In the genomic region with DNA sequence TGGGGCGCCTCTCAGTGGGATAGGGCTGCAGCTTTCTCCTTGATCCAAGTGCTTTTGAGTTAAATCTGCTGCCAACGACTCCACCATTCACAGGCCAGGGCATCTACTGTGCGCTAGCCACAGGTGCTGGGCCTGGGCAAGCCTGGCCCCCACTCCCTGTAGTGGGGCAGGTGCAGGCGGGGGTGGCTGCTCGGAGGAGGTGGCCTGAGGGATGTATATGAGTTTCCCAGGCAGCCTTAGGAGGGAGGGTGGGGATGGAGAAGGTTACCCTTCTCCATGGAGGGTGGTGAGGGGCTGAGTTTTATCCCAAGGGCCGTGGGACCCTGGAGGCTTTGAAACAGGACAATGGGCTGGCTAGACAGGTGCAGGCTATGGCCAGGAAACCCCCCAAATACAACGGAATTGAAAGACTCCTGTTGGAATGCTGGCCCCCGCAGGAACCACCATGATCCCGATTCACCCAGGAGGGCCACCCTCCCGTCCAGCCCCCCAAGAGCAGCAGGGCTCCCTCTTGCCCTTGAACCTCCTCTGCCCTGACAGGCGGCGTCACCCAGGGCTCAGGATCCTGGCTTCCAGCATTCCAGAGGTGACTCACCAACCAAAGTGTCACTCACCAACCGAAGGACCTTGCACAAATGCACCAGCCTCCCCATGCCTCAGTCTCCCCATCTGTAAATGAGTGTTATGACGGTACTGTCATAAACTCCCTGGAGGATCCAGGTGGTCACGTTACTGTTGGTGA, we compare ENCODE assay signal across 26 cellular contexts. TPM values are rescaled to one million over a fixed set of nuclear protein-coding genes. Genes with fewer than 3 reads are reported as not detected.
"Had no signal": no experiment of that assay in that cellular context is flagged by ENCODE, and none has a peak within 500 bp of the region (broad histone marks: within the 10 kb centered on the region; RNA-seq: fewer than 3 reads in every experiment).

No MANE protein-coding gene starts in this region.

- H3K27me3 ChIP-seq: ascending aorta, brain microvascular endothelial cell, foreskin keratinocyte, hepatocyte, thyroid gland had no signal

- H3K4me3 ChIP-seq: ascending aorta, hepatocyte, left ventricle myocardium inferior, thyroid gland had no signal

- H3K4me2 ChIP-seq: hepatocyte had no signal

- H2AFZ ChIP-seq: hepatocyte had no signal

- DNase-seq: activated CD4-positive, alpha-beta T cell treated with anti-CD3 and anti-CD28 coated beads, Interleukin-2, amount 10 ng/mL, durations not matched to agents 7 days and 5 days; activated CD4-positive, CD25-positive, alpha-beta regulatory T cell treated with anti-CD3 and anti-CD28 coated beads, Interleukin-2, amount 50 U/mL, for 72 hours; activated CD8-positive, alpha-beta T cell treated with anti-CD3 and anti-CD28 coated beads for 36 hours; activated gamma-delta T cell; brain microvascular endothelial cell; caudate nucleus; effector memory CD4-positive, alpha-beta T cell; foreskin keratinocyte; left ventricle myocardium inferior; natural killer cell; occipital lobe; retina; stimulated activated CD4-positive, alpha-beta T cell treated with anti-CD3 and anti-CD28 coated beads, Interleukin-4, amount 100 ng/mL, for 24 hours; substantia nigra; T-cell; thyroid gland had no signal

- H3K27ac ChIP-seq: ascending aorta, brain microvascular endothelial cell, foreskin keratinocyte, hepatocyte, left ventricle myocardium inferior, thyroid gland, VCaP had no signal

- H3K4me1 ChIP-seq: foreskin keratinocyte had no signal

- H3K9me3 ChIP-seq: thyroid gland had no signal

- ATAC-seq: activated CD8-positive, alpha-beta T cell treated with anti-CD3 and anti-CD28 coated beads for 36 hours; foreskin keratinocyte; natural killer cell; T-cell had no signal

RNA-seq across cellular contexts. Expression of a gene that starts 54.9 kb away (rescaled TPM):
- total RNA-seq: activated CD4-positive, alpha-beta T cell treated with anti-CD3 and anti-CD28 coated beads, Interleukin-2, amount 10 ng/mL, durations not matched to agents 7 days and 5 days; activated CD8-positive, alpha-beta T cell treated with anti-CD3 and anti-CD28 coated beads for 36 hours; activated T-helper 1 cell treated with anti-CD3 and anti-CD28 coated beads, Interleukin-12 subunit alpha, Interleukin-12 subunit beta, Interleukin-2, Interleukin-4 antibody, amounts not matched to agents 30 ng/mL and 10 ng/mL and 1 ng/mL, durations not matched to agents 14 hours and 24 hours and 36 hours; ascending aorta; dermis microvascular lymphatic vessel endothelial cell; foreskin keratinocyte; hepatocyte; lung microvascular endothelial cell; mesothelial cell of epicardium; natural killer cell; occipital lobe; posterior vena cava; T-cell; thyroid gland; urinary bladder had no signal
- polyA plus RNA-seq: esophagus, foreskin keratinocyte, hepatocyte, urinary bladder had no signal
